Comparison of ENCODE assay signal across 11 cellular contexts in genomic region chr4:174635732-174636131, GRCh38.
"Had no signal": no experiment of that assay in that cellular context is flagged by ENCODE, and none has a peak within 500 bp of the region (broad histone marks: within the 10 kb centered on the region; RNA-seq: fewer than 3 reads in every experiment).

No MANE protein-coding gene starts in this region.

- H3K4me1 ChIP-seq: HAP-1 had no signal

- DNase-seq: GM23248, GOT3, H7, H9, HCEC 1CT, HFFc6 had no signal

- H2AFZ ChIP-seq: GM23248, GM23338 had no signal

- ATAC-seq: GM23338, HCT116 had no signal

- H3K9me3 ChIP-seq: HAP-1 had no signal

- H3K4me2 ChIP-seq: GM23338 had no signal

- H3K27ac ChIP-seq: GM23248 had no signal

- H3K4me3 ChIP-seq: GM23248, GM23338, HAP-1 had no signal

- H3K9ac ChIP-seq: GM23248 had no signal

- FAIRE-seq: H1, H54 had no signal

- H3K36me3 ChIP-seq: HAP-1 had no signal
